20 cellular contexts compared by ENCODE assay signal in the genomic region with DNA sequence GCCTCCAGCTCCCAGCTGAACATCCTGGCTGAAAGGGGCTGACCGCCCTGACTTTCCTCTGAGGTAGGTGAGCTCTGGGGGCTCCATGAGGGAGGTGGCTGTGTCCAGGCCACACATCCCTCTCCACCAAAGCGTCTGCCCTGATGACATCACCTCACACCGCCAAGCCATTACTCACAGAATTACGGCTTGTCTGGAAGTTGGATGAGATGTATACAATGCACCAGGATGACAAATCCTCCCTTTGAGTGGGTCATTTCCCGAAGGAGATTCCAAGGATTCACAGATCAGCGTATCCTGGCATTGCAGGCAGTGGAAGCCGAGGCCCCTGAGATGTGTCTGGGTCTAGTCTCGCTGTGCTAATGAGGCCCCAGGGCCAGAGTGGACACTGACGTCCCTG. TPM values are rescaled to one million over a fixed set of nuclear protein-coding genes. Genes with fewer than 3 reads are reported as not detected.
DNase-seq lines count a peak whose midpoint lies in the region; ATAC-seq and FAIRE-seq lines count a peak whose summit lies in the region.
"Had no signal": no experiment of that assay in that cellular context is flagged by ENCODE, and none has a peak within 500 bp of the region (broad histone marks: within the 10 kb centered on the region; RNA-seq: fewer than 3 reads in every experiment).

No MANE protein-coding gene starts in this region.

- peak overlapping the region; percentile 7 for H2BK12ac ChIP-seq in neuronal stem cell (ENCODE audit: low read length)

- no peaks in the 10 kb centered on the region for H3F3A ChIP-seq in GM23248 (ENCODE audit: insufficient read depth)

- H4K8ac ChIP-seq in neuronal stem cell (ENCODE audit: low read depth, low read length) = peak overlapping the region; percentile 31

- no peak overlapping the region for H3K4ac ChIP-seq in neuronal stem cell (ENCODE audit: low read length)

- WGBS in GM23248 (ENCODE audit: low coverage in 1 of 2, low lambda C conversion rate in 2 of 2, missing lambda C conversion rate in 2 of 2), 2 experiments = 46 to 57% methylated on average over 9 of the region's 9 CpGs
- no CpG with 5 or more reads among the region's 9 CpGs for WGBS in neuronal stem cell (ENCODE audit: extremely low coverage in 2 of 2, insufficient read length in 2 of 2, insufficient replicate concordance in 1 of 2), 2 donors

- no peak overlapping the region for H4K91ac ChIP-seq in neuronal stem cell (ENCODE audit: low read depth, low read length, poor library complexity)

- H3K9ac ChIP-seq in GM23248 (no peak overlapping the region), neuronal stem cell (ENCODE audit: low read depth, low read length, poor library complexity) (no peak overlapping the region)

- H3K23ac ChIP-seq in neuronal stem cell (ENCODE audit: low read depth, low read length, poor library complexity) = peak overlapping the region; percentile 77

- no peak for ATAC-seq in GM18873 (IDR thresholded peaks at IDR 0.05; ENCODE audit: low FRiP score, unreplicated experiment)
- ATAC-seq: GM12878, GM23338, HCT116, SK-N-SH treated with all-trans-retinoic acid at 6 μM for 48 hours had no signal

- no peak overlapping the region for H2BK15ac ChIP-seq in neuronal stem cell (ENCODE audit: low read length)

- H2AFZ ChIP-seq in GM23248 (no peak overlapping the region), neuronal stem cell (ENCODE audit: low read length) (no peak overlapping the region)
- H2AFZ ChIP-seq: GM23338 had no signal

- no peaks in the 10 kb centered on the region for H4K20me1 ChIP-seq in GM23248 (ENCODE audit: insufficient read depth)

- DNase-seq in EH (ENCODE audit: low read depth) (peak; percentile 53), GM23248 (peak; percentile 38), RCC 7860 (ENCODE audit: low spot score) (peak; percentile 23), neuronal stem cell (ENCODE audit: low spot score) (no peak), HuH-7 (ENCODE audit: low spot score) (no peak), D341Med (ENCODE audit: low spot score) (no peak)
- DNase-seq: Caco-2; CD4-positive, CD25-positive, alpha-beta regulatory T cell; GDM1; KG1; NCI-H1092; NCI-H510A treated with DMSO at 0.1 percent for 48 hours; SHP77 treated with DMSO at 0.1 percent for 48 hours had no signal

- no peaks in the 10 kb centered on the region for H3K79me2 ChIP-seq in GM23248 (ENCODE audit: insufficient read depth)

- peak overlapping the region; percentile 91 for H2AK5ac ChIP-seq in neuronal stem cell (ENCODE audit: low read depth, low read length)

- H3K79me1 ChIP-seq in neuronal stem cell (ENCODE audit: low read depth, low read length) = no peaks in the 10 kb centered on the region

- FAIRE-seq in RCC 7860 (lab: Jason Lieb, UNC) = no peak
- FAIRE-seq: GM12878, GM18507 had no signal

- H3K27me3 ChIP-seq in GM23248 (replicated peaks; ENCODE audit: insufficient read depth) (0 out of 2 replicates have a peak, but pooled peaks cover 4% of the 10 kb centered on the region), neuronal stem cell (ENCODE audit: control insufficient read depth in 3 of 3, insufficient read depth in 3 of 3, low read depth in 1 of 3, low read length in 3 of 3) (peaks cover 0 to 2% (median 0%) of the 10 kb centered on the region in 3 experiments)

- H3K27ac ChIP-seq in GM23248 (no peak overlapping the region), neuronal stem cell (replicated peaks; ENCODE audit: low read length) (no peak overlapping the region)
- H3K27ac ChIP-seq: HL-60 had no signal

- H3K4me1 ChIP-seq in GM23248 (ENCODE audit: insufficient read depth) (no peaks in the 10 kb centered on the region), neuronal stem cell (ENCODE audit: control insufficient read depth in 2 of 2, insufficient read depth in 1 of 2, low read depth in 1 of 2, low read length in 2 of 2) (peaks cover 0 to 5% of the 10 kb centered on the region in 2 donors)
- H3K4me1 ChIP-seq: Caco-2 had no signal

- peak overlapping the region; percentile 67 for H3K18ac ChIP-seq in neuronal stem cell (ENCODE audit: low read length)

- H3K4me2 ChIP-seq in GM23248 (ENCODE audit: unreplicated experiment) = no peak overlapping the region
- no peak overlapping the region for H3K4me2 ChIP-seq in neuronal stem cell (ENCODE audit: insufficient read depth, low read length, poor library complexity, severe bottlenecking)
- H3K4me2 ChIP-seq: GM23338 had no signal

- H3K9me2 ChIP-seq in GM23248 (ENCODE audit: insufficient read depth) = no peaks in the 10 kb centered on the region

- H3K14ac ChIP-seq in neuronal stem cell (ENCODE audit: low read length) = peak overlapping the region; percentile 49

- H3K36me3 ChIP-seq in GM23248 (ENCODE audit: low read depth) = no peaks in the 10 kb centered on the region
- no peaks in the 10 kb centered on the region for H3K36me3 ChIP-seq in neuronal stem cell (replicated peaks in 1 of 2; ENCODE audit: control insufficient read depth in 2 of 2, insufficient read depth in 2 of 2, low read length in 2 of 2)

- H2BK120ac ChIP-seq in neuronal stem cell (ENCODE audit: low read depth, low read length) = no peak overlapping the region

- H3K4me3 ChIP-seq in GM23248 (no peak overlapping the region), neuronal stem cell (ENCODE audit: low read length in 2 of 2) (no peak overlapping the region)
- H3K4me3 ChIP-seq: GM12878, GM23338 had no signal

- in situ Hi-C loops in GM23248 (cut with MboI) = no loop called here

- no peaks in the 10 kb centered on the region for H3K9me3 ChIP-seq in GM23248 (ENCODE audit: low read depth)
- no peaks in the 10 kb centered on the region for H3K9me3 ChIP-seq in neuronal stem cell (replicated peaks in 1 of 2; ENCODE audit: control insufficient read depth in 2 of 2, insufficient read depth in 1 of 2, low read depth in 1 of 2, low read length in 2 of 2)
- H3K9me3 ChIP-seq: Caco-2 had no signal

- no peak overlapping the region for H2BK5ac ChIP-seq in neuronal stem cell (ENCODE audit: low read length)

RNA-seq across cellular contexts. Expression of a gene that starts 15.1 kb away (rescaled TPM):
- not detected in 2 replicates for total RNA-seq in GM23248 (2014; rRNA removed; shearing (Covaris generic))
- polyA plus RNA-seq in GM23248 (2016; fragmentation: Nextera tagmentation; extraction: Ambion mirVana) = not detected in 2 replicates
- polyA plus RNA-seq in neuronal stem cell (2013, experiment 1 of 2) = 2.3 TPM
- 2.2 TPM for polyA plus RNA-seq in neuronal stem cell (2013, experiment 2 of 2)
- total RNA-seq: Caco-2, GM12878 had no signal
- polyA plus RNA-seq: CD4-positive, CD25-positive, alpha-beta regulatory T cell; GM12878 had no signal

Comparison
In these comparisons a context has a peak if more than half of its experiments do, and no peak if none do; other contexts are left out.
1. DNase-seq: peak in EH (single experiment), GM23248 (single experiment) and RCC 7860 (single experiment); none in neuronal stem cell (single experiment), HuH-7 (single experiment) and D341Med (single experiment).